In genomic region chr17:80647746-80648145, GRCh38 we compare ENCODE assay signal across 12 cellular contexts.
DNase-seq lines count a peak whose midpoint lies in the region; ATAC-seq and TF ChIP-seq lines count a peak whose summit lies in the region.
"Had no signal": no experiment of that assay in that cellular context is flagged by ENCODE, and none has a peak within 500 bp of the region (broad histone marks: within the 10 kb centered on the region; RNA-seq: fewer than 3 reads in every experiment).

No MANE protein-coding gene starts in this region.

- H3K9me3 Mint-ChIP-seq in activated CD4-positive, alpha-beta T cell treated with anti-CD3 and anti-CD28 coated beads, Interleukin-2, amount 10 ng/mL, durations not matched to agents 7 days and 5 days, result peaks cover 17% of the 10 kb centered on the region

- H3K9me3 ChIP-seq in PC-3 (ENCODE audit: low read length), result no peaks in the 10 kb centered on the region
- no peaks in the 10 kb centered on the region for H3K9me3 ChIP-seq in skeletal muscle satellite cell (replicated peaks; ENCODE audit: low read length)

- no peak for TF ChIP-seq CTCF in PC-3 (conservative IDR thresholded peaks at IDR 0.05; ENCODE audit: low read depth, low read length)
- TF ChIP-seq CTCF in choroid plexus epithelial cell (conservative IDR thresholded peaks at IDR 0.05; ENCODE audit: low read depth, low read length), result no peak

- CTCF ChIA-PET in activated CD4-positive, alpha-beta T cell treated with anti-CD3 and anti-CD28 coated beads, Interleukin-2, amount 10 ng/mL, durations not matched to agents 7 days and 5 days (lab: Charles Lee), result interaction anchor here (0.8 to 1.4 kb wide), 5 partner anchors 9 to 72 kb away, joined by 3 to 5 read pairs (median 3); no protein-coding TSS in a partner anchor
- CTCF ChIA-PET in PC-3 (lab: Charles Lee), result no interaction called here

- H3K4me1 ChIP-seq in PC-3 (ENCODE audit: insufficient read depth, low read length), result peaks cover 29% of the 10 kb centered on the region
- peaks cover 44% of the 10 kb centered on the region for H3K4me1 ChIP-seq in skeletal muscle satellite cell (ENCODE audit: control insufficient read depth, insufficient read depth, low read length)
- H3K4me1 ChIP-seq: parathyroid adenoma had no signal

- ATAC-seq in PC-3 (peak; percentile 69), HG03342 (IDR thresholded peaks at IDR 0.05; ENCODE audit: unreplicated experiment) (no peak), HG03521 (IDR thresholded peaks at IDR 0.05; ENCODE audit: unreplicated experiment) (no peak)

- no peaks in the 10 kb centered on the region for H3K9me2 ChIP-seq in PC-3 (replicated peaks; ENCODE audit: low read length)

- H3K27me3 Mint-ChIP-seq in activated CD4-positive, alpha-beta T cell treated with anti-CD3 and anti-CD28 coated beads, Interleukin-2, amount 10 ng/mL, durations not matched to agents 7 days and 5 days, result no peaks in the 10 kb centered on the region

- H3K27ac Mint-ChIP-seq in activated CD4-positive, alpha-beta T cell treated with anti-CD3 and anti-CD28 coated beads, Interleukin-2, amount 10 ng/mL, durations not matched to agents 7 days and 5 days, result peak overlapping the region; percentile 95

- H3K9ac ChIP-seq in PC-3 (ENCODE audit: low read length) (no peak overlapping the region), skeletal muscle satellite cell (ENCODE audit: low read depth, low read length) (no peak overlapping the region)
- H3K9ac ChIP-seq: parathyroid adenoma had no signal

- no peaks in the 10 kb centered on the region for H3F3A ChIP-seq in PC-3 (ENCODE audit: low read length, unreplicated experiment)

- BruUV-seq in PC-3 (replicated peaks; lab: Mats Ljungman, UMichigan), result no TSS peak

- POLR2A ChIA-PET in activated CD4-positive, alpha-beta T cell treated with anti-CD3 and anti-CD28 coated beads, Interleukin-2, amount 10 ng/mL, durations not matched to agents 7 days and 5 days (lab: Charles Lee), result no interaction called here
- POLR2A ChIA-PET in PC-3 (lab: Charles Lee; ENCODE audit: unreplicated experiment), result no interaction called here

- H3K79me2 ChIP-seq in PC-3 (ENCODE audit: low read length), result peaks cover 77% of the 10 kb centered on the region

- peaks cover 12% of the 10 kb centered on the region; the same call in 1 of the 2 replicates for H4K20me1 ChIP-seq in PC-3 (ENCODE audit: low read length)

- H2AFZ ChIP-seq in PC-3 (ENCODE audit: low read length), result no peak overlapping the region
- H2AFZ ChIP-seq: parathyroid adenoma had no signal

- peaks cover 87% of the 10 kb centered on the region for H3K4me1 Mint-ChIP-seq in activated CD4-positive, alpha-beta T cell treated with anti-CD3 and anti-CD28 coated beads, Interleukin-2, amount 10 ng/mL, durations not matched to agents 7 days and 5 days

- H3K4me2 ChIP-seq in PC-3 (ENCODE audit: low read length) (peak overlapping the region; percentile 16; the same call in 1 of the 2 replicates), skeletal muscle satellite cell (ENCODE audit: low read length) (peak overlapping the region; percentile 37)

- intact Hi-C loops in PC-3 (cut with micrococcal nuclease), result no loop called here

- peak overlapping the region; percentile 45 for H3K27ac ChIP-seq in PC-3 (ENCODE audit: low read length)
- H3K27ac ChIP-seq: parathyroid adenoma had no signal

- H3K27me3 ChIP-seq in PC-3 (ENCODE audit: low read length) (no peaks in the 10 kb centered on the region), skeletal muscle satellite cell (ENCODE audit: control insufficient read depth, insufficient read depth, low read length) (no peaks in the 10 kb centered on the region)

- H3K4me3 ChIP-seq in PC-3 (ENCODE audit: low read length), result no peak overlapping the region
- no peak overlapping the region for H3K4me3 ChIP-seq in choroid plexus epithelial cell (ENCODE audit: low read depth, low read length)
- H3K4me3 ChIP-seq in skeletal muscle satellite cell (ENCODE audit: low read length), result no peak overlapping the region

- H3K36me3 ChIP-seq in PC-3 (ENCODE audit: low read depth, low read length), result peaks cover 10% of the 10 kb centered on the region; the same call in 1 of the 2 replicates
- no peaks in the 10 kb centered on the region for H3K36me3 ChIP-seq in skeletal muscle satellite cell (ENCODE audit: insufficient read depth, low read length)

- no peak for DNase-seq in activated CD4-positive, alpha-beta T cell treated with anti-CD3 and anti-CD28 coated beads, Interleukin-2, amount 10 ng/mL, durations not matched to agents 7 days and 5 days
- no peak for DNase-seq in activated CD4-positive, alpha-beta T cell treated with anti-CD3 and anti-CD28 coated beads for 4 hours
- peak; percentile 79 for DNase-seq in PC-3
- DNase-seq in choroid plexus epithelial cell (ENCODE audit: low read depth), result peak; percentile 78
- no peak for DNase-seq in NCI-H446 treated with DMSO at 0.1 percent for 48 hours (lab: John Stamatoyannopoulos, UW)
- DNase-seq: activated CD4-positive, CD25-positive, alpha-beta regulatory T cell treated with anti-CD3 and anti-CD28 coated beads, Interleukin-2, amount 50 U/mL, for 72 hours; islet precursor cell; NCI-H1694 treated with DMSO at 0.1 percent for 48 hours had no signal

- H3K36me3 Mint-ChIP-seq in activated CD4-positive, alpha-beta T cell treated with anti-CD3 and anti-CD28 coated beads, Interleukin-2, amount 10 ng/mL, durations not matched to agents 7 days and 5 days (ENCODE audit: low read depth), result peaks cover 74% of the 10 kb centered on the region

- peak overlapping the region; percentile 6 for H3K4me3 Mint-ChIP-seq in activated CD4-positive, alpha-beta T cell treated with anti-CD3 and anti-CD28 coated beads, Interleukin-2, amount 10 ng/mL, durations not matched to agents 7 days and 5 days

Comparison
In these comparisons a context has a peak if more than half of its experiments do, and no peak if none do; other contexts are left out.
1. DNase-seq: peak in PC-3 (single experiment) and choroid plexus epithelial cell (single experiment); none in activated CD4-positive, alpha-beta T cell treated with anti-CD3 and anti-CD28 coated beads, Interleukin-2, amount 10 ng/mL, durations not matched to agents 7 days and 5 days (single experiment), activated CD4-positive, alpha-beta T cell treated with anti-CD3 and anti-CD28 coated beads for 4 hours (0 of 2) and NCI-H446 treated with DMSO at 0.1 percent for 48 hours (single experiment).